In genomic region chr10:91032614-91033248, GRCh38 we compare ENCODE assay signal across 12 cellular contexts.
DNase-seq lines count a peak whose midpoint lies in the region; ATAC-seq and TF ChIP-seq lines count a peak whose summit lies in the region.
"Had no signal": no experiment of that assay in that cellular context is flagged by ENCODE, and none has a peak within 500 bp of the region (broad histone marks: within the 10 kb centered on the region; RNA-seq: fewer than 3 reads in every experiment).

No MANE protein-coding gene starts in this region.

- POLR2A ChIA-PET in IMR-90 (lab: Charles Lee; ENCODE audit: unreplicated experiment) = no interaction called here

- TF ChIP-seq EP300 in sigmoid colon (IDR thresholded peaks at IDR 0.05) = no peak

- no peak overlapping the region for H4K91ac ChIP-seq in IMR-90 (ENCODE audit: insufficient read depth, low read depth, low read length)

- peaks cover 14% of the 10 kb centered on the region for H3K4me1 Mint-ChIP-seq in activated T-helper 17 cell treated with anti-CD3 and anti-CD28 coated beads, Interleukin-2, amount 50 U/mL, for 72 hours

- H3K27ac ChIP-seq in IMR-90 (ENCODE audit: insufficient read depth, low read length) (no peak overlapping the region), right cardiac atrium (ENCODE audit: low read length) (no peak overlapping the region), sigmoid colon (no peak overlapping the region)

- WGBS in IMR-90 (ENCODE audit: extremely low coverage in 2 of 2, insufficient read length in 1 of 2), 2 experiments = 53% methylated on average over 2 of the region's 5 CpGs; no CpG with 5 or more reads in 1 of the 2 experiments
- WGBS in right cardiac atrium = 52% methylated on average over 5 of the region's 5 CpGs
- 68 to 82% methylated on average over 5 of the region's 5 CpGs for WGBS in sigmoid colon, 2 donors

- no peaks in the 10 kb centered on the region for H3K27me3 Mint-ChIP-seq in activated T-helper 17 cell treated with anti-CD3 and anti-CD28 coated beads, Interleukin-2, amount 50 U/mL, for 72 hours

- H4K8ac ChIP-seq in IMR-90 (ENCODE audit: low read depth in 2 of 2, low read length in 2 of 2) = no peak overlapping the region

- H4K20me1 ChIP-seq in IMR-90 (ENCODE audit: insufficient read depth, low read length) = no peaks in the 10 kb centered on the region

- in situ Hi-C loops in IMR-90 (cut with MboI; ENCODE audit: low sequenced_read_pairs) = no loop called here

- peaks cover 2% of the 10 kb centered on the region for H3K27me3 ChIP-seq in IMR-90 (ENCODE audit: control insufficient read depth, insufficient read depth, low read length)
- no peaks in the 10 kb centered on the region for H3K27me3 ChIP-seq in right cardiac atrium (ENCODE audit: control insufficient read depth, insufficient read depth)
- H3K27me3 ChIP-seq in sigmoid colon = no peaks in the 10 kb centered on the region

- no peak overlapping the region for H3K14ac ChIP-seq in IMR-90 (replicated peaks; ENCODE audit: low read depth, low read length)

- no peak overlapping the region for H4K5ac ChIP-seq in IMR-90 (ENCODE audit: low read depth, low read length)

- no peak overlapping the region for H2BK5ac ChIP-seq in IMR-90 (ENCODE audit: low read depth, low read length, poor library complexity, severe bottlenecking)

- peaks cover 4% of the 10 kb centered on the region; the same call in 1 of the 2 replicates for H3K4me1 ChIP-seq in IMR-90 (ENCODE audit: control insufficient read depth, insufficient read depth, low read length)
- no peaks in the 10 kb centered on the region for H3K4me1 ChIP-seq in right cardiac atrium (ENCODE audit: control insufficient read depth, insufficient read depth, low read length)
- peaks cover 0 to 8% (median 4%) of the 10 kb centered on the region in 4 donors for H3K4me1 ChIP-seq in sigmoid colon

- no peak overlapping the region for H3K23ac ChIP-seq in IMR-90 (ENCODE audit: low read depth, low read length)

- ATAC-seq in IMR-90 (ENCODE audit: low read depth) = no peak
- peak; percentile 25 for ATAC-seq in activated T-helper 17 cell treated with anti-CD3 and anti-CD28 coated beads, Interleukin-2, amount 50 U/mL, for 72 hours (replicated peaks)
- ATAC-seq in right cardiac atrium = peak; percentile 52 to 64
- ATAC-seq in HG02938 (IDR thresholded peaks at IDR 0.05; ENCODE audit: unreplicated experiment) = no peak
- ATAC-seq in GM18517 (IDR thresholded peaks at IDR 0.05; ENCODE audit: unreplicated experiment) = no peak

- no peaks in the 10 kb centered on the region for H3K36me3 Mint-ChIP-seq in activated T-helper 17 cell treated with anti-CD3 and anti-CD28 coated beads, Interleukin-2, amount 50 U/mL, for 72 hours (ENCODE audit: low read depth)
- H3K36me3 Mint-ChIP-seq: mesothelial cell of epicardium had no signal

- dilution Hi-C loops in IMR-90 (cut with HindIII; ENCODE audit: low sequenced_read_pairs, unreplicated experiment) = no loop called here

- BruUV-seq in IMR-90 (replicated peaks; lab: Mats Ljungman, UMichigan) = no TSS peak

- no peak overlapping the region for H3K4me2 ChIP-seq in IMR-90 (ENCODE audit: low read depth, low read length)

- TF ChIP-seq CTCF in IMR-90 (conservative IDR thresholded peaks at IDR 0.05; ENCODE audit: low read depth, low read length) (no peak), sigmoid colon (IDR thresholded peaks at IDR 0.05) (no peak)

- no peak overlapping the region for H3K4me3 Mint-ChIP-seq in activated T-helper 17 cell treated with anti-CD3 and anti-CD28 coated beads, Interleukin-2, amount 50 U/mL, for 72 hours
- H3K4me3 Mint-ChIP-seq: mesothelial cell of epicardium had no signal

- H3K18ac ChIP-seq in IMR-90 (ENCODE audit: low read depth, low read length) = no peak overlapping the region

- H3K9me1 ChIP-seq in IMR-90 (ENCODE audit: insufficient read depth, low read length) = 0 out of 2 replicates have a peak, but pooled peaks cover 2% of the 10 kb centered on the region

- H3K79me1 ChIP-seq in IMR-90 (ENCODE audit: low read depth in 1 of 2, low read length in 2 of 2) = no peaks in the 10 kb centered on the region

- H2AK9ac ChIP-seq in IMR-90 (replicated peaks; ENCODE audit: low read depth, low read length, poor library complexity) = no peak overlapping the region

- H3K36me3 ChIP-seq in IMR-90 (ENCODE audit: control insufficient read depth, insufficient read depth, low read length) (no peaks in the 10 kb centered on the region), sigmoid colon (no peaks in the 10 kb centered on the region)

- H2BK120ac ChIP-seq in IMR-90 (ENCODE audit: low read depth, low read length) = no peak overlapping the region

- no peak overlapping the region for H3K4me3 ChIP-seq in IMR-90 (ENCODE audit: insufficient read depth, low read depth, low read length)
- H3K4me3 ChIP-seq in right cardiac atrium (ENCODE audit: low read length) = no peak overlapping the region
- H3K4me3 ChIP-seq in sigmoid colon = no peak overlapping the region

- TF ChIP-seq POLR2A in IMR-90 (IDR thresholded peaks at IDR 0.05; ENCODE audit: low read depth, low read length) (no peak), sigmoid colon (IDR thresholded peaks at IDR 0.05) (no peak)

- H3K9me3 Mint-ChIP-seq in activated T-helper 17 cell treated with anti-CD3 and anti-CD28 coated beads, Interleukin-2, amount 50 U/mL, for 72 hours = peaks cover 4% of the 10 kb centered on the region
- H3K9me3 Mint-ChIP-seq: mesothelial cell of epicardium had no signal

- DNase-seq in IMR-90 (peak; percentile 22), right cardiac atrium (peak in 2 of 3 donors; percentile 44 to 48), sigmoid colon (peak; percentile 76), NCI-H526 treated with DMSO at 0.1 percent for 48 hours (lab: John Stamatoyannopoulos, UW) (no peak)
- no peak for DNase-seq in stimulated activated CD4-positive, alpha-beta T cell treated with anti-CD3 and anti-CD28 coated beads, Interleukin-4, amount 100 ng/mL, for 24 hours
- DNase-seq: COR-L47, hippocampal formation, RPMI8226 had no signal

- no peak overlapping the region for H3K4ac ChIP-seq in IMR-90 (ENCODE audit: low read depth, low read length)

- no peak overlapping the region for H3K9ac ChIP-seq in IMR-90 (ENCODE audit: low read depth, low read length)

- H3K9me3 ChIP-seq in IMR-90 (ENCODE audit: control insufficient read depth, insufficient read depth, low read length) = no peaks in the 10 kb centered on the region
- H3K9me3 ChIP-seq in right cardiac atrium (ENCODE audit: control insufficient read depth, low read length) = no peaks in the 10 kb centered on the region
- H3K9me3 ChIP-seq in sigmoid colon = no peaks in the 10 kb centered on the region

- no peak overlapping the region for H3K56ac ChIP-seq in IMR-90 (ENCODE audit: extremely low read depth, insufficient read depth, low read length)

- no peak overlapping the region for H2AFZ ChIP-seq in IMR-90 (replicated peaks; ENCODE audit: low read length, poor library complexity)

- CTCF ChIA-PET in IMR-90 (lab: Yijun Ruan, JAX) = interaction anchor here (0.7 kb wide), 1 partner anchor 220 kb away, joined by 3 read pairs; no protein-coding TSS in a partner anchor

- intact Hi-C loops in IMR-90 (cut with micrococcal nuclease) (no loop called here), right cardiac atrium (cut with DNase I) (no loop called here), sigmoid colon (cut with DNase I) (no loop called here)

- H3K27ac Mint-ChIP-seq in activated T-helper 17 cell treated with anti-CD3 and anti-CD28 coated beads, Interleukin-2, amount 50 U/mL, for 72 hours = no peak overlapping the region

- no peak overlapping the region for H2BK20ac ChIP-seq in IMR-90 (ENCODE audit: low read depth, low read length)

- H2AK5ac ChIP-seq in IMR-90 (ENCODE audit: low read depth, low read length) = no peak overlapping the region

- no peak overlapping the region for H2BK15ac ChIP-seq in IMR-90 (ENCODE audit: low read depth, low read length)

- TF ChIP-seq RAD21 in IMR-90 (IDR thresholded peaks at IDR 0.05; ENCODE audit: low read length) = no peak

TF ChIP-seq in IMR-90, 13 proteins besides CTCF, POLR2A, EP300 and RAD21:
- TF ChIP-seq RCOR1 (IDR thresholded peaks at IDR 0.05; ENCODE audit: insufficient replicate concordance, low read length) (no peak), MXI1 (IDR thresholded peaks at IDR 0.05; ENCODE audit: borderline replicate concordance, low read depth, low read length) (no peak), SMC3 (IDR thresholded peaks at IDR 0.05; ENCODE audit: low read depth, low read length) (no peak), CEBPB (IDR thresholded peaks at IDR 0.05; ENCODE audit: low read depth, low read length) (no peak), BHLHE40 (IDR thresholded peaks at IDR 0.05; ENCODE audit: low read depth, low read length) (no peak), MAZ (IDR thresholded peaks at IDR 0.05; ENCODE audit: borderline replicate concordance, low read depth, low read length) (no peak), FOS (IDR thresholded peaks at IDR 0.05; ENCODE audit: low read depth, low read length) (no peak)

Comparison
In these comparisons a context has a peak if more than half of its experiments do, and no peak if none do; other contexts are left out.
1. ATAC-seq: peak in activated T-helper 17 cell treated with anti-CD3 and anti-CD28 coated beads, Interleukin-2, amount 50 U/mL, for 72 hours (single experiment) and right cardiac atrium (2 of 2); none in IMR-90 (single experiment), HG02938 (single experiment) and GM18517 (single experiment).
2. DNase-seq: peak in IMR-90 (single experiment), right cardiac atrium (2 of 3) and sigmoid colon (single experiment); none in stimulated activated CD4-positive, alpha-beta T cell treated with anti-CD3 and anti-CD28 coated beads, Interleukin-4, amount 100 ng/mL, for 24 hours (single experiment) and NCI-H526 treated with DMSO at 0.1 percent for 48 hours (single experiment).